Comparison of ENCODE assay signal across 11 cellular contexts in genomic region chr7:136868496-136869005, GRCh38. TPM values are rescaled to one million over a fixed set of nuclear protein-coding genes. Genes with fewer than 3 reads are reported as not detected.
DNase-seq lines count a peak whose midpoint lies in the region; ATAC-seq and TF ChIP-seq lines count a peak whose summit lies in the region.
"Had no signal": no experiment of that assay in that cellular context is flagged by ENCODE, and none has a peak within 500 bp of the region (broad histone marks: within the 10 kb centered on the region; RNA-seq: fewer than 3 reads in every experiment).

TSS of gene CHRM2 (plus strand) at chr7:136868652. CDS start at chr7:137014866, 146,214 bp downstream.

- H3K9me3 ChIP-seq in A673 (ENCODE audit: low read depth, low read length, poor library complexity, severe bottlenecking) (no peaks in the 10 kb centered on the region), lung (ENCODE audit: control insufficient read depth in 2 of 2, insufficient read depth in 1 of 2, low read length in 1 of 2) (peaks cover 0 to 2% of the 10 kb centered on the region in 2 donors), adrenal gland (replicated peaks in 1 of 3) (no peaks in the 10 kb centered on the region), T-helper 17 cell (ENCODE audit: control insufficient read depth, low read length, poor library complexity, severe bottlenecking) (no peaks in the 10 kb centered on the region)

- CTCF ChIA-PET in A673 (lab: Charles Lee): interaction anchor here (0.6 to 0.7 kb wide), 2 partner anchors 230 to 1888 kb away, joined by 3 read pairs; no protein-coding TSS in a partner anchor

- TF ChIP-seq CTCF in A673 (conservative IDR thresholded peaks at IDR 0.05; ENCODE audit: low read depth, low read length): no peak
- TF ChIP-seq CTCF in lung (IDR thresholded peaks at IDR 0.05; ENCODE audit: control extremely low read depth, extremely low read depth): no peak
- no peak for TF ChIP-seq CTCF in adrenal gland (IDR thresholded peaks at IDR 0.05)

- H3K4me3 Mint-ChIP-seq in T-helper 17 cell: no peak within 1 kb of the TSS
- H3K4me3 Mint-ChIP-seq: activated naive CD8-positive, alpha-beta T cell; CD4-positive, alpha-beta memory T cell had no signal

- peaks cover 14% of the 10 kb centered on the region for H3K4me1 ChIP-seq in A673 (ENCODE audit: insufficient read depth, low read length, poor library complexity, severe bottlenecking)
- peaks cover 7 to 9% of the 10 kb centered on the region in 2 donors for H3K4me1 ChIP-seq in lung (ENCODE audit: control insufficient read depth in 2 of 2, insufficient read depth in 2 of 2, low read length in 2 of 2)
- peaks cover 0 to 10% of the 10 kb centered on the region in 2 donors for H3K4me1 ChIP-seq in adrenal gland (replicated peaks in 1 of 2)

- H3K27ac ChIP-seq in A673 (ENCODE audit: low read depth, low read length, poor library complexity, severe bottlenecking) (no peak within 1 kb of the TSS), lung (ENCODE audit: low read depth in 1 of 2, low read length in 1 of 2) (peak within 1 kb of the TSS in 1 of 2 donors; percentile 77), adrenal gland (no peak within 1 kb of the TSS)

- TF ChIP-seq POLR2A in adrenal gland (IDR thresholded peaks at IDR 0.05): no peak

- POLR2A ChIA-PET in A673 (lab: Charles Lee; ENCODE audit: low non-redundant PET): no interaction called here

- DNase-seq in A673 (ENCODE audit: low spot score) (peak; percentile 45), KBM-7 (peak; percentile 46), dermis blood vessel endothelial cell (peak; percentile 6), lung (ENCODE audit: low spot score) (no peak), activated gamma-delta T cell treated with Interleukin-2 at 50 U/mL for 16 hours (no peak), adrenal gland (no peak), T-helper 17 cell (no peak)
- DNase-seq: CD4-positive, alpha-beta memory T cell had no signal

- intact Hi-C loops in A673 (cut with micrococcal nuclease; ENCODE audit: unreplicated experiment): no loop called here
- intact Hi-C loops in adrenal gland (cut with DNase I): no loop called here

- H3K36me3 Mint-ChIP-seq in T-helper 17 cell (ENCODE audit: low read depth): no peaks in the 10 kb centered on the region
- H3K36me3 Mint-ChIP-seq: activated naive CD8-positive, alpha-beta T cell; CD4-positive, alpha-beta memory T cell had no signal

- H3K27me3 ChIP-seq in A673 (replicated peaks; ENCODE audit: insufficient read depth, low read depth, low read length, poor library complexity) (peaks cover 24% of the 10 kb centered on the region), lung (ENCODE audit: control insufficient read depth, insufficient read depth) (no peaks in the 10 kb centered on the region), adrenal gland (peaks cover 34% of the 10 kb centered on the region)

- H3K4me1 Mint-ChIP-seq in T-helper 17 cell: no peaks in the 10 kb centered on the region

- H3K36me3 ChIP-seq in A673 (ENCODE audit: insufficient read depth, low read length, poor library complexity, severe bottlenecking) (no peaks in the 10 kb centered on the region), lung (ENCODE audit: control insufficient read depth in 2 of 2, insufficient read depth in 2 of 2, low read length in 2 of 2) (no peaks in the 10 kb centered on the region), adrenal gland (replicated peaks in 1 of 2) (no peaks in the 10 kb centered on the region)

- peaks cover 27% of the 10 kb centered on the region for H3K27me3 Mint-ChIP-seq in T-helper 17 cell

- H3K4me3 ChIP-seq in A673 (ENCODE audit: low read depth, low read length, poor library complexity, severe bottlenecking) (peak within 1 kb of the TSS; percentile 52), lung (peak within 1 kb of the TSS; percentile 21), adrenal gland (no peak within 1 kb of the TSS)

- no peak within 1 kb of the TSS for H3K27ac Mint-ChIP-seq in T-helper 17 cell
- H3K27ac Mint-ChIP-seq: activated naive CD8-positive, alpha-beta T cell; CD4-positive, alpha-beta memory T cell had no signal

- ATAC-seq in lung (ENCODE audit: insufficient read depth, low FRiP score) (no peak), GM18511 (IDR thresholded peaks at IDR 0.05; ENCODE audit: unreplicated experiment) (no peak), T-helper 17 cell (no peak)

- WGBS in lung, 2 donors: 2 to 3% methylated on average over 23 of the region's 23 CpGs
- WGBS in adrenal gland, 4 donors: 1 to 3% (median 2%) methylated on average over 13 to 23 of the region's 23 CpGs

- TSS peak; percentile 48 for BruUV-seq in A673 (replicated peaks; lab: Mats Ljungman, UMichigan)

- in situ Hi-C loops in KBM-7 (cut with MboI; ENCODE audit: low pct_unique_long_range_greater_than_20kb, low sequenced_read_pairs): no loop called here

RNA-seq across cellular contexts. Expression of gene CHRM2, which starts in this region (rescaled TPM):
- total RNA-seq in A673 (2021) (4.6 and 4.8 TPM in 2 replicates), dermis blood vessel endothelial cell (not detected in 2 replicates), lung (under 1 TPM; 0.61 to 0.68 TPM), adrenal gland (under 1 TPM in 2 of 8 donors, not detected in 6; 0.22 to 0.28 TPM), T-helper 17 cell (not detected)
- polyA plus RNA-seq in lung (under 1 TPM; 0.71 to 0.83 TPM), adrenal gland (under 1 TPM in 2 of 3 donors, not detected in 1; 0.07 to 0.13 TPM)
- total RNA-seq: CD4-positive, alpha-beta memory T cell; HT-29 had no signal
- polyA plus RNA-seq: CD4-positive, alpha-beta memory T cell had no signal

Comparison
In these comparisons a context has a peak if more than half of its experiments do, and no peak if none do; other contexts are left out.
1. Peak in DNase-seq in dermis blood vessel endothelial cell; RNA of the gene not detected or under 1 TPM.
2. DNase-seq: peak in A673 (single experiment) and KBM-7 (single experiment); none in lung (single experiment), activated gamma-delta T cell treated with Interleukin-2 at 50 U/mL for 16 hours (single experiment), adrenal gland (0 of 7) and T-helper 17 cell (0 of 3).
3. H3K4me3 ChIP-seq: peak in A673 (single experiment) and lung (single experiment); none in adrenal gland (0 of 4).